In the genomic region with DNA sequence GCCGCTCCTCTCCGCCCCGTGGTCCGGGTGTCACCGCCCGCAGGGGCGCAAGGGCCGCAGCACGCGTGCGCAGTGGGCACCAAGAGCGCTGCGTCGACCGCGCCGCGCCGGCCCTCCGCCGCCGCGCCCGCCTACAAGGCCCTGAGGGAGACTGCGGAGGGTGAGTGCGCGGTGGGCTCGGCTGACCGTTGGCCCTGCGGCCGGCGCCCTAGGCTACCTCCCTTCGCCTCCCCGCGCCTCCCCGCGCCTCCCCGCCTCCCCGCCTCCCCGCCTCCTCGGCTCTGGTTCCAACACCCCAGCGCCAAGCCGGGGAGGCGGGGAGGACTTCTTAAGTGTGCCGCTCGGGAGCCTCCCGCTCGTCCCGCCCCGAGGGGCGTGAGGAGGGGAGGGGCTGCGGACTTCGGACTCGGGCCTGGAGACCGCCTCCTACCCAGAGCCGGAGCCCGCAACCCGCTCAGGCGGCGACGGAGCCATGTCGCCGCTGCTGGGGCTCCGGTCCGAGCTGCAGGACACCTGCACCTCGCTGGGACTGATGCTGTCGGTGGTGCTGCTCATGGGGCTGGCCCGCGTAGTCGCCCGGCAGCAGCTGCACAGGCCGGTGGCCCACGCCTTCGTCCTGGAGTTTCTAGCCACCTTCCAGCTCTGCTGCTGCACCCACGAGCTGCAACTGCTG, we compare ENCODE assay signal across 8 cellular contexts.
DNase-seq lines count a peak whose midpoint lies in the region; ATAC-seq lines count a peak whose summit lies in the region.

A gene with protein sequence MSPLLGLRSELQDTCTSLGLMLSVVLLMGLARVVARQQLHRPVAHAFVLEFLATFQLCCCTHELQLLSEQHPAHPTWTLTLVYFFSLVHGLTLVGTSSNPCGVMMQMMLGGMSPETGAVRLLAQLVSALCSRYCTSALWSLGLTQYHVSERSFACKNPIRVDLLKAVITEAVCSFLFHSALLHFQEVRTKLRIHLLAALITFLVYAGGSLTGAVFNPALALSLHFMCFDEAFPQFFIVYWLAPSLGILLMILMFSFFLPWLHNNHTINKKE (plus strand): TSS at position 433 of the 673 bp plus-strand sequence. CDS start 40 bp downstream, at position 473.

- H3K27ac ChIP-seq in cingulate gyrus (ENCODE audit: low read depth, low read length) = peak within 1 kb of the TSS; percentile 72

- DNase-seq in AG08396 (ENCODE audit: low spot score) = peak; percentile 97
- peak; percentile 96 for DNase-seq in NCI-H2227 (lab: John Stamatoyannopoulos, UW; ENCODE audit: unreplicated experiment)
- peak; percentile 30 for DNase-seq in activated CD4-positive, alpha-beta T cell treated with anti-CD3 and anti-CD28 coated beads for 1 hour
- DNase-seq in left kidney (ENCODE audit: low read depth, low spot score) = peak; percentile 97
- DNase-seq in stimulated activated CD4-positive, alpha-beta T cell treated with anti-CD3 and anti-CD28 coated beads, Interleukin-15, amount 100 ng/mL, for 48 hours (ENCODE audit: low read depth in 2 of 2) = peak; percentile 30 to 51

- ATAC-seq in GM18873 (IDR thresholded peaks at IDR 0.05; ENCODE audit: low FRiP score, unreplicated experiment) = peak; percentile 82
- ATAC-seq in HG03135 (IDR thresholded peaks at IDR 0.05; ENCODE audit: unreplicated experiment) = peak; percentile 87

Comparison
In these comparisons a context has a peak if more than half of its experiments do, and no peak if none do; other contexts are left out.
1. Peak in every context shown above with its lines: DNase-seq, ATAC-seq and H3K27ac ChIP-seq.
2. DNase-seq: peak in every context shown above with its lines; median percentile 97 in AG08396; 97 in left kidney; 96 in NCI-H2227; 40 in stimulated activated CD4-positive, alpha-beta T cell treated with anti-CD3 and anti-CD28 coated beads, Interleukin-15, amount 100 ng/mL, for 48 hours; 30 in activated CD4-positive, alpha-beta T cell treated with anti-CD3 and anti-CD28 coated beads for 1 hour.